ENCODE assay signal across 8 cellular contexts in the genomic region with DNA sequence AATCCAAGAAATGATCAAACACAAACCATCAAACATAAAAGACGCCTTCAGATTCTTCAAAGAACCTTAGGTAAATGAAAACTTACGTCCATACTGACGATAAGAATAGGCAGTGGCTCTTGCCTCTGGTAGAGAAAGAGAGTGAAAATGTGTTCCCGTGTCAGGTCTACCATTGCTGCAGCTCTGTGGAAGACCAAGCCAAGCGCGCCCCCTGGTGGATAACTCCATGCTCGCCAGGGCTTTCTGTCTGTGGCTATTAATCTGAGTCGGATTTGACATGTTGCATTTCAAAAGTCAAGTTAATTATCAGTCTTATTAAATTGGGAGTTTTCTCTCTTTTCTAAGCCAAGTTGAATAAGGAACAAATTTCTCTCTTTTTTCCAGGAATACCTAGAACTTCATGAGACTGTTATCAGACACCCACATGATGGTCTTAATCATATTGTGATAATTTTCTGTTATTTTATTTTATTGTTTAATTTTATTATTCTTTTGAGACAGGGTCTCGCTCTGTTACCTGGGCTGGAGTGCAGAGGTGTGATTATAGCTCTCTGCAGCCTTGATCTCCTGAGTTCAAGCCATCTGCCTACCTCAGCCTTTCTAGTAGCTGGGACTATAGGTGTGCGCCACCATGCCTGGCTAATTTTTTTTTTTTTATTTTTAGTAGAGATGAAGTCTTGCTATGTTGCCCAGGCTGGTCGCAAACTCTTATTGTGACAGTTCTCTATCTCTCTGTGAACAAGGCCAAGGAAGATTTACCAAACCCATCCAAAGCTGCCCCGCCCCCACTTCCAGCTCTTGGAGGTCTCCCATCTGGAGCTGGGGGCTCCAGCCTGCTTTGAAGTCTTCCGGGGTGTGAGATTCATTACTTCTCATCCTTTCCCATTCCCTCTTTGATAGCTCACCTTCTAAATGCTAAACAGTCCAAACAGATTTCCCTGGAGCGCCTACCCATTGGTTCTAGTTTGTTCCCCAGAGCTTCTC. TPM values are rescaled to one million over a fixed set of nuclear protein-coding genes. Genes with fewer than 3 reads are reported as not detected.
DNase-seq lines count a peak whose midpoint lies in the region; ATAC-seq and TF ChIP-seq lines count a peak whose summit lies in the region.

No MANE protein-coding gene starts in this region.

- H2AFZ ChIP-seq in OCI-LY1 (ENCODE audit: low read length), result no peak overlapping the region

- in situ Hi-C loops in ACHN (cut with HindIII; ENCODE audit: low pct_ligation_motif_present, low pct_unique_long_range_greater_than_20kb, low sequenced_read_pairs), result no loop called here
- in situ Hi-C loops in KBM-7 (cut with MboI; ENCODE audit: low pct_unique_long_range_greater_than_20kb, low sequenced_read_pairs), result no loop called here

- H3K79me2 ChIP-seq in OCI-LY1 (ENCODE audit: insufficient read depth, low read length), result no peaks in the 10 kb centered on the region

- H3F3A ChIP-seq in OCI-LY1 (ENCODE audit: insufficient read depth, low read length), result no peaks in the 10 kb centered on the region

- no peak overlapping the region for H3K27ac ChIP-seq in OCI-LY1 (ENCODE audit: low read depth, low read length, poor library complexity, severe bottlenecking)
- H3K27ac ChIP-seq in endodermal cell (ENCODE audit: low read depth, low read length), result no peak overlapping the region

- H3K4me3 Mint-ChIP-seq in endodermal cell (no peak overlapping the region), mesothelial cell of epicardium (peak overlapping the region; percentile 2)

- H4K20me1 ChIP-seq in OCI-LY1 (ENCODE audit: insufficient read depth, low read length), result no peaks in the 10 kb centered on the region

- no peak overlapping the region for H3K4me2 ChIP-seq in OCI-LY1 (ENCODE audit: low read length)

- no peaks in the 10 kb centered on the region for H3K36me3 ChIP-seq in OCI-LY1 (ENCODE audit: insufficient read depth, low read length)
- no peaks in the 10 kb centered on the region for H3K36me3 ChIP-seq in endodermal cell (ENCODE audit: control insufficient read depth, insufficient read depth, low read length)

- H3K9ac ChIP-seq in OCI-LY1 (ENCODE audit: low read length) (no peak overlapping the region), endodermal cell (ENCODE audit: extremely low read depth, low read length, poor library complexity, severe bottlenecking) (no peak overlapping the region)

- no peaks in the 10 kb centered on the region for H3K9me2 ChIP-seq in OCI-LY1 (ENCODE audit: low read depth, low read length)

- no peaks in the 10 kb centered on the region for H3K9me3 ChIP-seq in OCI-LY1 (ENCODE audit: low read length)
- H3K9me3 ChIP-seq in endodermal cell (ENCODE audit: control insufficient read depth, low read length), result no peaks in the 10 kb centered on the region

- H3K4me1 Mint-ChIP-seq in endodermal cell, result peaks cover 23% of the 10 kb centered on the region
- H3K4me1 Mint-ChIP-seq in mesothelial cell of epicardium, result peaks cover 15% of the 10 kb centered on the region

- ATAC-seq in GM19035 (IDR thresholded peaks at IDR 0.05; ENCODE audit: unreplicated experiment), result peak; percentile 80

- H3K9me3 Mint-ChIP-seq in endodermal cell, result no peaks in the 10 kb centered on the region
- peaks cover 9% of the 10 kb centered on the region for H3K9me3 Mint-ChIP-seq in mesothelial cell of epicardium

- WGBS in endodermal cell (ENCODE audit: insufficient coverage in 1 of 2, insufficient read length in 1 of 2), 2 experiments, result 34 to 39% methylated on average over 5 to 14 of the region's 14 CpGs

- H3K27me3 ChIP-seq in OCI-LY1 (ENCODE audit: insufficient read depth, low read length) (no peaks in the 10 kb centered on the region), endodermal cell (ENCODE audit: control insufficient read depth, insufficient read depth, low read length, poor library complexity, severe bottlenecking) (no peaks in the 10 kb centered on the region)

- H3K36me3 Mint-ChIP-seq in endodermal cell (ENCODE audit: low read depth), result no peaks in the 10 kb centered on the region
- no peaks in the 10 kb centered on the region for H3K36me3 Mint-ChIP-seq in mesothelial cell of epicardium

- DNase-seq in ACHN (peak; percentile 80), KBM-7 (peak; percentile 88), endodermal cell (peak; percentile 96), mesothelial cell of epicardium (ENCODE audit: low spot score in 2 of 2, unreplicated experiment in 2 of 2) (peak; percentile 80 to 92)
- DNase-seq in activated CD8-positive, alpha-beta memory T cell treated with anti-CD3 and anti-CD28 coated beads, Interleukin-2, amount 50 U/mL, for 24 hours (ENCODE audit: extremely low read depth), result peak; percentile 86
- DNase-seq in stimulated activated CD8-positive, alpha-beta memory T cell treated with anti-CD3 and anti-CD28 coated beads, Interleukin-2, amount 100 ng/mL, for 1 hour (ENCODE audit: low read depth in 2 of 2), result peak; percentile 86 to 87

- no peaks in the 10 kb centered on the region for H3K27me3 Mint-ChIP-seq in endodermal cell (ENCODE audit: insufficient read depth)
- H3K27me3 Mint-ChIP-seq in mesothelial cell of epicardium (ENCODE audit: low read depth), result no peaks in the 10 kb centered on the region

- H3K27ac Mint-ChIP-seq in endodermal cell (no peak overlapping the region), mesothelial cell of epicardium (no peak overlapping the region)

- H3K4me3 ChIP-seq in OCI-LY1 (ENCODE audit: low read depth, low read length, poor library complexity, severe bottlenecking) (no peak overlapping the region), endodermal cell (ENCODE audit: low read length) (no peak overlapping the region)

- no peaks in the 10 kb centered on the region for H3K4me1 ChIP-seq in OCI-LY1 (ENCODE audit: insufficient read depth, low read length, severe bottlenecking)
- peaks cover 2% of the 10 kb centered on the region for H3K4me1 ChIP-seq in endodermal cell (ENCODE audit: control insufficient read depth, insufficient read depth, low read length)

- TF ChIP-seq CTCF in OCI-LY1 (IDR thresholded peaks at IDR 0.05; ENCODE audit: low read length), result peak; percentile 94
- peak; percentile 98 for TF ChIP-seq CTCF in endodermal cell (conservative IDR thresholded peaks at IDR 0.05)
- TF ChIP-seq CTCF in mesothelial cell of epicardium (IDR thresholded peaks at IDR 0.05; ENCODE audit: unreplicated experiment), result peak; percentile 98

RNA-seq across cellular contexts. Expression of gene ZAP70, which starts 15.8 kb away (rescaled TPM):
- 10 to 100 TPM in 1 of 2 donors, 1 to 10 TPM in 1; 8.3 to 10.4 TPM for total RNA-seq in endodermal cell
- polyA plus RNA-seq in endodermal cell (2013, experiment 1 of 2), result 1.8 TPM
- polyA plus RNA-seq in endodermal cell (2013, experiment 2 of 2), result 3.1 TPM
- 1.9 to 3.1 TPM (median 2.3 TPM) in 3 replicates for total RNA-seq in mesothelial cell of epicardium

RNA-seq across cellular contexts. Expression of gene C2orf92, which starts 28.0 kb away (rescaled TPM):
- total RNA-seq in endodermal cell (10 to 100 TPM; 12.5 to 17.4 TPM), mesothelial cell of epicardium (17.9 to 20.2 TPM (median 20.0 TPM) in 3 replicates)
- 7.2 TPM for polyA plus RNA-seq in endodermal cell (2013, experiment 1 of 2)
- polyA plus RNA-seq in endodermal cell (2013, experiment 2 of 2), result 7.0 TPM

RNA-seq across cellular contexts. Expression of gene ACTR1B, which starts 33.7 kb away (rescaled TPM):
- total RNA-seq in endodermal cell (10 to 100 TPM; 71.8 to 75.0 TPM), mesothelial cell of epicardium (72.7 to 76.6 TPM (median 74.3 TPM) in 3 replicates)
- polyA plus RNA-seq in endodermal cell (2013, experiment 1 of 2), result 71.7 TPM
- polyA plus RNA-seq in endodermal cell (2013, experiment 2 of 2), result 68.6 TPM

RNA-seq across cellular contexts. Expression of gene COX5B, which starts 51.7 kb away (rescaled TPM):
- 100 to 1,000 TPM; 211 to 233 TPM for total RNA-seq in endodermal cell
- 231 TPM for polyA plus RNA-seq in endodermal cell (2013, experiment 1 of 2)
- 226 TPM for polyA plus RNA-seq in endodermal cell (2013, experiment 2 of 2)
- 144 to 158 TPM (median 151 TPM) in 3 replicates for total RNA-seq in mesothelial cell of epicardium
